1 cellular context compared by ENCODE assay signal in genomic region chr13:110873639-110874507, GRCh38.
TF ChIP-seq lines count a peak whose summit lies in the region.

No MANE protein-coding gene starts in this region.

TF ChIP-seq in HEK293, 187 proteins besides CTCF, POLR2A, EP300 and RAD21 (continued from another document and continues in another):
- no peak for TF ChIP-seq TSHZ1 (tag by site-specific recombination; IDR thresholded peaks at IDR 0.05; ENCODE audit: borderline replicate concordance)
- TF ChIP-seq ZNF561 (tag by site-specific recombination; IDR thresholded peaks at IDR 0.05; ENCODE audit: borderline replicate concordance), result no peak
- TF ChIP-seq ZNF530 (tag by site-specific recombination; IDR thresholded peaks at IDR 0.05; ENCODE audit: low read depth), result no peak
- TF ChIP-seq ZNF610 (tag by site-specific recombination; IDR thresholded peaks at IDR 0.05; ENCODE audit: borderline replicate concordance), result no peak
- TF ChIP-seq ZNF302 (tag by site-specific recombination; IDR thresholded peaks at IDR 0.05; ENCODE audit: low read depth), result no peak
- TF ChIP-seq ZBTB7A (tag by site-specific recombination; IDR thresholded peaks at IDR 0.05; ENCODE audit: low read depth), result 0 out of 2 replicates have a peak, but pooled peaks have one; percentile 11
- no peak for TF ChIP-seq ZNF274 (IDR thresholded peaks at IDR 0.05; ENCODE audit: low read length)
- no peak for TF ChIP-seq ZNF274 (tag by site-specific recombination; IDR thresholded peaks at IDR 0.05; ENCODE audit: borderline replicate concordance)
- no peak for TF ChIP-seq ZNF449 (tag by site-specific recombination; IDR thresholded peaks at IDR 0.05)
- TF ChIP-seq PRDM2 (tag by site-specific recombination; IDR thresholded peaks at IDR 0.05; ENCODE audit: borderline replicate concordance), result peak; percentile 47; the same call in 1 of the 2 replicates
- no peak for TF ChIP-seq PBX3 (CRISPR knock-in tag; IDR thresholded peaks at IDR 0.05)
- no peak for TF ChIP-seq ZNF692 (tag by site-specific recombination; IDR thresholded peaks at IDR 0.05)
- no peak for TF ChIP-seq KLF1 (tag by site-specific recombination; IDR thresholded peaks at IDR 0.05)
- no peak for TF ChIP-seq ZNF629 (tag by site-specific recombination; IDR thresholded peaks at IDR 0.05)
- no peak for TF ChIP-seq ZNF558 (tag by site-specific recombination; IDR thresholded peaks at IDR 0.05)
- peak; percentile 29; the same call in 1 of the 2 replicates for TF ChIP-seq ZBTB20 (tag by site-specific recombination; IDR thresholded peaks at IDR 0.05)
- no peak for TF ChIP-seq REST (tag by site-specific recombination; IDR thresholded peaks at IDR 0.05)
- TF ChIP-seq ZNF488 (tag by site-specific recombination; IDR thresholded peaks at IDR 0.05), result no peak
- TF ChIP-seq ZNF701 (tag by site-specific recombination; IDR thresholded peaks at IDR 0.05), result no peak
- TF ChIP-seq ZSCAN18 (tag by site-specific recombination; IDR thresholded peaks at IDR 0.05), result no peak
- TF ChIP-seq ZNF404 (tag by site-specific recombination; IDR thresholded peaks at IDR 0.05), result no peak
- TF ChIP-seq ZNF146 (tag by site-specific recombination; IDR thresholded peaks at IDR 0.05), result no peak; the same call in none of the 2 replicates
- no peak for TF ChIP-seq ZNF623 (tag by site-specific recombination; IDR thresholded peaks at IDR 0.05)
- TF ChIP-seq ZBTB48 (tag by site-specific recombination; IDR thresholded peaks at IDR 0.05), result no peak
- peak; percentile 69 for TF ChIP-seq ZFHX2 (tag by site-specific recombination; conservative IDR thresholded peaks at IDR 0.05)
- no peak for TF ChIP-seq ZNF175 (tag by site-specific recombination; IDR thresholded peaks at IDR 0.05)
- TF ChIP-seq ZNF280C (tag by site-specific recombination; IDR thresholded peaks at IDR 0.05), result no peak; the same call in 1 of the 2 replicates
- TF ChIP-seq ZNF426 (tag by site-specific recombination; IDR thresholded peaks at IDR 0.05), result no peak
- TF ChIP-seq ZSCAN5A (tag by site-specific recombination; IDR thresholded peaks at IDR 0.05), result no peak
- TF ChIP-seq ZBTB8A (tag by site-specific recombination; IDR thresholded peaks at IDR 0.05), result no peak
- no peak for TF ChIP-seq MYNN (tag by site-specific recombination; IDR thresholded peaks at IDR 0.05; ENCODE audit: borderline replicate concordance)
